Comparison of ENCODE assay signal across 8 cellular contexts in genomic region chr9:17726298-17726697, GRCh38.
"Had no signal": no experiment of that assay in that cellular context is flagged by ENCODE, and none has a peak within 500 bp of the region (broad histone marks: within the 10 kb centered on the region; RNA-seq: fewer than 3 reads in every experiment).

No MANE protein-coding gene starts in this region.

- H3K4me3 Mint-ChIP-seq: GM23338, H9, IgD-negative memory B cell had no signal

- H3K4me2 ChIP-seq: GM23338 had no signal

- ATAC-seq: GM23338 had no signal

- H3K27me3 Mint-ChIP-seq: IgD-negative memory B cell had no signal

- H3K4me3 ChIP-seq: GM23338 had no signal

- H2AFZ ChIP-seq: GM23338 had no signal

- DNase-seq: H9, HCEC 1CT, KBM-7 had no signal

- H3K4me1 Mint-ChIP-seq: IgD-negative memory B cell had no signal

- FAIRE-seq: H1, H54, HTR-8/SVneo had no signal
